In genomic region chrX:143854006-143854405, GRCh38 we compare ENCODE assay signal across 2 cellular contexts.
TF ChIP-seq lines count a peak whose summit lies in the region.

No MANE protein-coding gene starts in this region.

TF ChIP-seq in IMR-90, 13 proteins besides CTCF, POLR2A, EP300 and RAD21:
- no peak for TF ChIP-seq SMC3 (IDR thresholded peaks at IDR 0.05; ENCODE audit: low read depth, low read length)
- no peak for TF ChIP-seq RFX5 (IDR thresholded peaks at IDR 0.05; ENCODE audit: low read depth, low read length)
- TF ChIP-seq CHD1 (IDR thresholded peaks at IDR 0.05; ENCODE audit: low read depth, low read length), result no peak
- TF ChIP-seq NFE2L2 (IDR thresholded peaks at IDR 0.05; ENCODE audit: low read depth, low read length), result no peak
- TF ChIP-seq MAFK (IDR thresholded peaks at IDR 0.05; ENCODE audit: low read depth, low read length), result no peak
- TF ChIP-seq MAZ (IDR thresholded peaks at IDR 0.05; ENCODE audit: borderline replicate concordance, low read depth, low read length), result no peak
- no peak for TF ChIP-seq BHLHE40 (IDR thresholded peaks at IDR 0.05; ENCODE audit: low read depth, low read length)
- TF ChIP-seq, protein P1, sequence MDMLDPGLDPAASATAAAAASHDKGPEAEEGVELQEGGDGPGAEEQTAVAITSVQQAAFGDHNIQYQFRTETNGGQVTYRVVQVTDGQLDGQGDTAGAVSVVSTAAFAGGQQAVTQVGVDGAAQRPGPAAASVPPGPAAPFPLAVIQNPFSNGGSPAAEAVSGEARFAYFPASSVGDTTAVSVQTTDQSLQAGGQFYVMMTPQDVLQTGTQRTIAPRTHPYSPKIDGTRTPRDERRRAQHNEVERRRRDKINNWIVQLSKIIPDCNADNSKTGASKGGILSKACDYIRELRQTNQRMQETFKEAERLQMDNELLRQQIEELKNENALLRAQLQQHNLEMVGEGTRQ (IDR thresholded peaks at IDR 0.05; ENCODE audit: low read depth, low read length), result no peak

TF ChIP-seq in SK-N-SH, 30 proteins besides CTCF, POLR2A, EP300 and RAD21:
- TF ChIP-seq IRF3 (IDR thresholded peaks at IDR 0.05; ENCODE audit: low read depth, low read length) (no peak), FOSL2 (IDR thresholded peaks at IDR 0.05; ENCODE audit: borderline replicate concordance, low read depth) (peak; percentile 92), POLR2AphosphoS5 (IDR thresholded peaks at IDR 0.05; ENCODE audit: low read depth, low read length) (peak; percentile 21; the same call in 1 of the 2 replicates), CHD2 (IDR thresholded peaks at IDR 0.05; ENCODE audit: low read length, partially characterized antibody) (no peak), JUND (IDR thresholded peaks at IDR 0.05) (peak; percentile 91), TEAD4 (IDR thresholded peaks at IDR 0.05; ENCODE audit: borderline replicate concordance, insufficient read depth) (no peak), PBX3 (IDR thresholded peaks at IDR 0.05) (peak; percentile 74; the same call in 1 of the 2 replicates), RFX5 (IDR thresholded peaks at IDR 0.05; ENCODE audit: low read length) (peak; percentile 75), TCF12 (IDR thresholded peaks at IDR 0.05) (peak; percentile 60), MEF2A (IDR thresholded peaks at IDR 0.05; ENCODE audit: borderline replicate concordance, low read depth) (no peak)
